ENCODE assay signal across 8 cellular contexts in the genomic region with DNA sequence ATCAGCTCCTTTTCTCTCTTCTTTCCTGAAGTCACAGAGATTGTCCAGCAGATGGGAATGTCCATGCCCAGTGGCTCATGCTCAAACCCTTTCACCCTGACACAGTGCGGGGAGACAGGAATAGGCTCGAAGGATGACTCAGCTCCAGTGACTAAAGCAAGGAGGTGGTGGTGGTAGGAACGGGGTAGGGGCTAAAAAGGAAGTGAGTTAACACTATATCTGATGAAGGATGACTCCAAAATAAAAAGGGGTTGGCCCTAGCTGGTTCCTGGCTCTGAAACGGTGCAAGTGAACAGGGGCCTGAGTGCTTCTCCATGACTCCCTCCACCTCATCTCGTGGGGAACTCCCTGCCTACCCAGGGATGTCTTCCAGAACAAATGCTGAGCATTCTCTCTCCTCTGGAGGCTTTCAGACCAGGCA.
A peak's percentile ranks its signal among the peaks of the same experiment; 100 is the strongest.
DNase-seq lines count a peak whose midpoint lies in the region; ATAC-seq and TF ChIP-seq lines count a peak whose summit lies in the region.

No MANE protein-coding gene starts in this region.

- H3K27me3 ChIP-seq in foreskin keratinocyte = no peaks in the 10 kb centered on the region

- TF ChIP-seq CTCF in foreskin keratinocyte (conservative IDR thresholded peaks at IDR 0.05) = peak; percentile 48
- TF ChIP-seq CTCF in type B pancreatic cell (conservative IDR thresholded peaks at IDR 0.05) = no peak

- H3K36me3 Mint-ChIP-seq in type B pancreatic cell = no peaks in the 10 kb centered on the region

- H3K27ac Mint-ChIP-seq in type B pancreatic cell = no peak overlapping the region

- ATAC-seq in foreskin keratinocyte = peak; percentile 99
- ATAC-seq in GM19463 (IDR thresholded peaks at IDR 0.05; ENCODE audit: unreplicated experiment) = no peak

- H3K27ac ChIP-seq in foreskin keratinocyte = no peak overlapping the region

- DNase-seq in activated T-cell treated with anti-CD3 and anti-CD28 coated beads for 24 hours (ENCODE audit: low read depth) = peak; percentile 53
- no peak for DNase-seq in activated T-cell treated with anti-CD3 and anti-CD28 coated beads, Interleukin-2, amount 50 U/mL, for 1 hour
- DNase-seq in activated CD4-positive, alpha-beta T cell treated with anti-CD3 and anti-CD28 coated beads for 4 hours = peak; percentile 59 to 62
- DNase-seq in foreskin keratinocyte = peak; percentile 87 to 93
- DNase-seq in stromal cell of bone marrow (ENCODE audit: low read depth) = peak; percentile 84
- no peak for DNase-seq in posterior cingulate gyrus
- no peak for DNase-seq in type B pancreatic cell (ENCODE audit: extremely low spot score, unreplicated experiment)

- H3K4me1 ChIP-seq in foreskin keratinocyte = peaks cover 15% of the 10 kb centered on the region

- intact Hi-C loops in posterior cingulate gyrus (cut with DNase I) = no loop called here

- H3K4me3 Mint-ChIP-seq in type B pancreatic cell = no peak overlapping the region

- peaks cover 11% of the 10 kb centered on the region for H3K4me1 Mint-ChIP-seq in type B pancreatic cell (ENCODE audit: unreplicated experiment)

- no peaks in the 10 kb centered on the region for H3K27me3 Mint-ChIP-seq in type B pancreatic cell

- peaks cover 6% of the 10 kb centered on the region for H3K9me3 Mint-ChIP-seq in type B pancreatic cell

Comparison
In these comparisons a context has a peak if more than half of its experiments do, and no peak if none do; other contexts are left out.
1. DNase-seq: peak in activated T-cell treated with anti-CD3 and anti-CD28 coated beads for 24 hours (single experiment), activated CD4-positive, alpha-beta T cell treated with anti-CD3 and anti-CD28 coated beads for 4 hours (2 of 2), foreskin keratinocyte (2 of 2) and stromal cell of bone marrow (single experiment); none in activated T-cell treated with anti-CD3 and anti-CD28 coated beads, Interleukin-2, amount 50 U/mL, for 1 hour (single experiment), posterior cingulate gyrus (0 of 10) and type B pancreatic cell (single experiment).